ENCODE assay signal across 19 cellular contexts in the genomic region with DNA sequence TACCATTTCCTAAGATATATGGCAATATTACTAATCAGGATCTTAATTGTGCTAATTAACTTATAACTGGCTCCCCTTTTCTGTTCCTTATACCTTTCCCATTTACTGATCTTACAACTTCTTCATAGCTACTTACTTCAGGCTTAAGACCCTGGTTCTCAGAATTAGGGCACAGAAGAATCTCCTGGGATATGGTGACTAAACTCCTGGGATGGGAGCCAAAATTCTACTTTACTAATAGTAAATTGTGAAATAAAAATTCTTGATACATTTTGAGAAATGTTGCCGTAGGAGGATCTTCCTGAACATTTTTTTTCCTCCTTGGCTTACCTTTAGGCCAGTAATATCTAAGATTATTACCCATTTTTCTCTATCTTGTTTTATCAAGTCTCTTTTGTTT.
DNase-seq lines count a peak whose midpoint lies in the region; ATAC-seq, FAIRE-seq and TF ChIP-seq lines count a peak whose summit lies in the region.
"Had no signal": no experiment of that assay in that cellular context is flagged by ENCODE, and none has a peak within 500 bp of the region (broad histone marks: within the 10 kb centered on the region; RNA-seq: fewer than 3 reads in every experiment).

No MANE protein-coding gene starts in this region.

- H3K4me1 ChIP-seq in hepatocyte (ENCODE audit: insufficient read depth) = no peaks in the 10 kb centered on the region
- H3K4me1 ChIP-seq: gastrocnemius medialis, pancreas, Peyer's patch had no signal

- FAIRE-seq in HTR-8/SVneo (lab: Jason Lieb, UNC) = no peak
- FAIRE-seq: pancreas had no signal

- TF ChIP-seq CTCF in brain microvascular endothelial cell (IDR thresholded peaks at IDR 0.05; ENCODE audit: low read depth, low read length, missing control alignments) = no peak
- TF ChIP-seq CTCF in hepatocyte (IDR thresholded peaks at IDR 0.05; ENCODE audit: poor library complexity) = no peak

- CTCF ChIA-PET in activated CD8-positive, alpha-beta T cell treated with anti-CD3 and anti-CD28 coated beads, Interleukin-2, amount 10 ng/mL, durations not matched to agents 7 days and 5 days (lab: Charles Lee) = no interaction called here

- POLR2A ChIA-PET in activated CD8-positive, alpha-beta T cell treated with anti-CD3 and anti-CD28 coated beads, Interleukin-2, amount 10 ng/mL, durations not matched to agents 7 days and 5 days (lab: Charles Lee) = no interaction called here

- H3K27ac ChIP-seq in brain microvascular endothelial cell (no peak overlapping the region), hepatocyte (no peak overlapping the region)
- H3K27ac ChIP-seq: gastrocnemius medialis, pancreas, Peyer's patch had no signal

- no peak overlapping the region for H3K4me3 Mint-ChIP-seq in activated CD8-positive, alpha-beta T cell treated with anti-CD3 and anti-CD28 coated beads, Interleukin-2, amount 10 ng/mL, durations not matched to agents 7 days and 5 days
- H3K4me3 Mint-ChIP-seq: activated T-cell treated with anti-CD3 and anti-CD28 coated beads, Interleukin-2, amount 50 U/mL, for 24 hours; GM23338; T-helper 17 cell had no signal

- no peak overlapping the region for H3K4me3 ChIP-seq in brain microvascular endothelial cell (ENCODE audit: low read depth, low read length)
- no peak overlapping the region for H3K4me3 ChIP-seq in hepatocyte
- H3K4me3 ChIP-seq: gastrocnemius medialis, GM23338, mucosa of descending colon, pancreas, Peyer's patch had no signal

- H3K27me3 ChIP-seq in brain microvascular endothelial cell (replicated peaks) (no peaks in the 10 kb centered on the region), hepatocyte (no peaks in the 10 kb centered on the region)
- H3K27me3 ChIP-seq: gastrocnemius medialis, pancreas, Peyer's patch had no signal

- no peaks in the 10 kb centered on the region for H3K9me2 ChIP-seq in hepatocyte (replicated peaks; ENCODE audit: insufficient read depth)

- H2AFZ ChIP-seq in hepatocyte = no peak overlapping the region
- H2AFZ ChIP-seq: GM23338 had no signal

- H3K27me3 Mint-ChIP-seq in activated CD8-positive, alpha-beta T cell treated with anti-CD3 and anti-CD28 coated beads, Interleukin-2, amount 10 ng/mL, durations not matched to agents 7 days and 5 days (ENCODE audit: low read depth) = no peaks in the 10 kb centered on the region
- H3K27me3 Mint-ChIP-seq: activated T-cell treated with anti-CD3 and anti-CD28 coated beads, Interleukin-2, amount 50 U/mL, for 24 hours; T-helper 17 cell had no signal

- H3K36me3 ChIP-seq in brain microvascular endothelial cell (replicated peaks) (no peaks in the 10 kb centered on the region), hepatocyte (replicated peaks; ENCODE audit: insufficient read depth, low read depth) (no peaks in the 10 kb centered on the region)
- H3K36me3 ChIP-seq: gastrocnemius medialis, pancreas, Peyer's patch had no signal

- no peak overlapping the region for H3K27ac Mint-ChIP-seq in activated CD8-positive, alpha-beta T cell treated with anti-CD3 and anti-CD28 coated beads, Interleukin-2, amount 10 ng/mL, durations not matched to agents 7 days and 5 days
- H3K27ac Mint-ChIP-seq: activated T-cell treated with anti-CD3 and anti-CD28 coated beads, Interleukin-2, amount 50 U/mL, for 24 hours; T-helper 17 cell had no signal

- no peaks in the 10 kb centered on the region for H3K4me1 Mint-ChIP-seq in activated CD8-positive, alpha-beta T cell treated with anti-CD3 and anti-CD28 coated beads, Interleukin-2, amount 10 ng/mL, durations not matched to agents 7 days and 5 days (ENCODE audit: low read depth)
- H3K4me1 Mint-ChIP-seq: GM23338, T-helper 17 cell had no signal

- H3K9me3 Mint-ChIP-seq in activated CD8-positive, alpha-beta T cell treated with anti-CD3 and anti-CD28 coated beads, Interleukin-2, amount 10 ng/mL, durations not matched to agents 7 days and 5 days (ENCODE audit: insufficient read depth) = peaks cover 6% of the 10 kb centered on the region

- no peaks in the 10 kb centered on the region for H3K79me2 ChIP-seq in hepatocyte

- no peaks in the 10 kb centered on the region for H3K9me3 ChIP-seq in hepatocyte (ENCODE audit: low read depth)
- H3K9me3 ChIP-seq: gastrocnemius medialis, mucosa of descending colon, pancreas, Peyer's patch had no signal

- H3K36me3 Mint-ChIP-seq in activated CD8-positive, alpha-beta T cell treated with anti-CD3 and anti-CD28 coated beads, Interleukin-2, amount 10 ng/mL, durations not matched to agents 7 days and 5 days (ENCODE audit: low read depth) = no peaks in the 10 kb centered on the region

- intact Hi-C loops in posterior cingulate gyrus (cut with DNase I) = no loop called here

- no peak for ATAC-seq in HG02973 (IDR thresholded peaks at IDR 0.05; ENCODE audit: unreplicated experiment)
- no peak for ATAC-seq in activated CD8-positive, alpha-beta T cell treated with anti-CD3 and anti-CD28 coated beads, Interleukin-2, amount 10 ng/mL, durations not matched to agents 7 days and 5 days
- ATAC-seq: gastrocnemius medialis, GM23338, mucosa of descending colon, pancreas, T-helper 17 cell had no signal

- no peaks in the 10 kb centered on the region for H4K20me1 ChIP-seq in hepatocyte (ENCODE audit: insufficient read depth, poor library complexity, severe bottlenecking)

- 56% methylated on average over 1 of the region's 1 CpG for WGBS in hepatocyte (ENCODE audit: low lambda C conversion rate, missing lambda C conversion rate)

- DNase-seq in AG08395 (ENCODE audit: low spot score) (peak; percentile 1), HTR-8/SVneo (ENCODE audit: insufficient read length, low spot score) (peak; percentile 2), brain microvascular endothelial cell (peak; percentile 63), hepatocyte (ENCODE audit: low spot score) (peak; percentile 7), posterior cingulate gyrus (no peak), NCI-H1105 treated with DMSO at 0.1 percent for 48 hours (lab: John Stamatoyannopoulos, UW) (no peak)
- no peak for DNase-seq in activated CD8-positive, alpha-beta T cell treated with anti-CD3 and anti-CD28 coated beads, Interleukin-2, amount 10 ng/mL, durations not matched to agents 7 days and 5 days
- DNase-seq: activated T-cell treated with anti-CD3 and anti-CD28 coated beads, Interleukin-2, amount 50 U/mL, for 24 hours; gastrocnemius medialis; islet precursor cell; Karpas-422; mucosa of descending colon; NCI-H187 treated with DMSO at 0.1 percent for 48 hours; NCI-H526; pancreas; Peyer's patch; T-helper 17 cell had no signal

- in situ Hi-C loops in brain microvascular endothelial cell (cut with HindIII; ENCODE audit: low pct_ligation_motif_present, low sequenced_read_pairs) = no loop called here

- H3K4me2 ChIP-seq in hepatocyte = no peak overlapping the region
- H3K4me2 ChIP-seq: GM23338 had no signal

Comparison
In these comparisons a context has a peak if more than half of its experiments do, and no peak if none do; other contexts are left out.
1. DNase-seq: peak in AG08395 (single experiment), HTR-8/SVneo (single experiment), brain microvascular endothelial cell (single experiment) and hepatocyte (single experiment); none in posterior cingulate gyrus (0 of 10), NCI-H1105 treated with DMSO at 0.1 percent for 48 hours (single experiment) and activated CD8-positive, alpha-beta T cell treated with anti-CD3 and anti-CD28 coated beads, Interleukin-2, amount 10 ng/mL, durations not matched to agents 7 days and 5 days (single experiment).